Comparison of ENCODE assay signal across 37 cellular contexts in the genomic region with DNA sequence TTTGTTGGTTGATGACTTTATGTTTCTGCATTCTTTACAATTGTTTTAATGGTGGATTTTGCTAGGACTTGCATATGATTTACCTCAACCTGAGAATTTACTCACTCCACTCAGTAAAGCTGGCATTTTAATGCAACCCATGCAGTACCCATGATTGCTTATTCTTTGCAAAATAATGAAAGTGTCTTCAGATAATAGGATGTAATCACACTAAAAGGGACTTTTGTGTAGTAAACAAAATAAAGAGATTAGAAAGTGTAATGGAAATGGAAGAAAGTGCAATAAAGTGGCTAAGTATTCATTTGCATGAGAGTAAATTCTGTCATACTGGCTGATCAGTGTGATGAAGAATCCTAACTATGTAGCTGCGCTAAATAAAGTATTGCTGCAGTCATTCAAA.
"Had no signal": no experiment of that assay in that cellular context is flagged by ENCODE, and none has a peak within 500 bp of the region (broad histone marks: within the 10 kb centered on the region; RNA-seq: fewer than 3 reads in every experiment).

No MANE protein-coding gene starts in this region.

- H3K9me3 Mint-ChIP-seq: central memory CD8-positive, alpha-beta T cell had no signal

- H3K4me3 ChIP-seq: adrenal gland, ascending aorta, body of pancreas, breast epithelium, cardiac muscle cell had no signal

- H3K27ac Mint-ChIP-seq: activated naive CD4-positive, alpha-beta T cell treated with anti-CD3 and anti-CD28 coated beads for 36 hours; activated naive CD4-positive, alpha-beta T cell treated with anti-CD3 and anti-CD28 coated beads, Interleukin-2, amount 10 ng/mL, durations not matched to agents 7 days and 5 days; activated naive CD4-positive, alpha-beta T cell treated with anti-CD3 and anti-CD28 coated beads, Interleukin-2, amount 50 U/mL, for 24 hours; activated naive CD4-positive, alpha-beta T cell treated with anti-CD3 and anti-CD28 coated beads, Interleukin-2, amount 50 U/mL, for 72 hours; activated naive CD8-positive, alpha-beta T cell; activated naive CD8-positive, alpha-beta T cell treated with anti-CD3 and anti-CD28 coated beads for 36 hours; activated naive CD8-positive, alpha-beta T cell treated with anti-CD3 and anti-CD28 coated beads, Interleukin-2, amount 10 ng/mL, durations not matched to agents 7 days and 5 days; activated naive CD8-positive, alpha-beta T cell treated with anti-CD3 and anti-CD28 coated beads, Interleukin-2, amount 50 U/mL, for 24 hours; activated T-cell treated with anti-CD3 and anti-CD28 coated beads, Interleukin-2, amount 50 U/mL, for 24 hours; activated T-cell treated with anti-CD3 and anti-CD28 coated beads, Interleukin-2, amount 50 U/mL, for 72 hours; activated T-helper 1 cell treated with anti-CD3 and anti-CD28 coated beads, Interleukin-12 subunit alpha, Interleukin-12 subunit beta, Interleukin-2, Interleukin-4 antibody, amounts not matched to agents 30 ng/mL and 10 ng/mL and 1 ng/mL, durations not matched to agents 14 hours and 24 hours and 36 hours; activated T-helper 2 cell treated with anti-CD3 and anti-CD28 coated beads, Interferon-gamma antibody, Interleukin-2, Interleukin-4, amounts not matched to agents 10 μg/mL and 5 μg/mL and 100 μg/mL, durations not matched to agents 14 hours and 24 hours and 36 hours; brain had no signal

- H3K9me3 ChIP-seq: adrenal gland, body of pancreas had no signal

- H3K36me3 Mint-ChIP-seq: activated naive CD4-positive, alpha-beta T cell treated with anti-CD3 and anti-CD28 coated beads, Interleukin-2, amount 10 ng/mL, durations not matched to agents 7 days and 5 days; activated naive CD4-positive, alpha-beta T cell treated with anti-CD3 and anti-CD28 coated beads, Interleukin-2, amount 50 U/mL, for 24 hours; activated naive CD4-positive, alpha-beta T cell treated with anti-CD3 and anti-CD28 coated beads, Interleukin-2, amount 50 U/mL, for 72 hours; activated naive CD8-positive, alpha-beta T cell; activated naive CD8-positive, alpha-beta T cell treated with anti-CD3 and anti-CD28 coated beads for 36 hours; activated naive CD8-positive, alpha-beta T cell treated with anti-CD3 and anti-CD28 coated beads, Interleukin-2, amount 10 ng/mL, durations not matched to agents 7 days and 5 days had no signal

- H3K36me3 ChIP-seq: adrenal gland, ascending aorta, brain microvascular endothelial cell, breast epithelium, cardiac muscle cell had no signal

- DNase-seq: activated effector memory CD4-positive, alpha-beta T cell treated with anti-CD3 and anti-CD28 coated beads, Interleukin-2, amount 50 U/mL, for 16 hours; activated effector memory CD4-positive, alpha-beta T cell treated with Interleukin-2 at 50 U/mL for 16 hours; activated gamma-delta T cell; activated gamma-delta T cell treated with Interleukin-2 at 50 U/mL for 16 hours; activated naive CD4-positive, alpha-beta T cell; activated naive CD4-positive, alpha-beta T cell treated with anti-CD3 and anti-CD28 coated beads for 36 hours; activated naive CD4-positive, alpha-beta T cell treated with anti-CD3 and anti-CD28 coated beads, Interleukin-2, amount 10 ng/mL, durations not matched to agents 7 days and 5 days; activated naive CD4-positive, alpha-beta T cell treated with anti-CD3 and anti-CD28 coated beads, Interleukin-2, amount 50 U/mL, for 16 hours; activated naive CD4-positive, alpha-beta T cell treated with Interleukin-2 at 50 U/mL for 16 hours; activated naive CD8-positive, alpha-beta T cell treated with anti-CD3 and anti-CD28 coated beads for 36 hours; activated naive CD8-positive, alpha-beta T cell treated with anti-CD3 and anti-CD28 coated beads, Interleukin-2, amount 10 ng/mL, durations not matched to agents 7 days and 5 days; activated naive CD8-positive, alpha-beta T cell treated with anti-CD3 and anti-CD28 coated beads, Interleukin-2, amount 50 U/mL, for 24 hours; activated T-cell treated with anti-CD3 and anti-CD28 coated beads, Interleukin-2, amount 50 U/mL, for 1 hour; activated T-cell treated with anti-CD3 and anti-CD28 coated beads, Interleukin-2, amount 50 U/mL, for 24 hours; activated T-cell treated with anti-CD3 and anti-CD28 coated beads, Interleukin-2, amount 50 U/mL, for 4 hours; activated T-cell treated with anti-CD3 and anti-CD28 coated beads, Interleukin-2, amount 50 U/mL, for 48 hours; activated T-cell treated with anti-CD3 and anti-CD28 coated beads, Interleukin-2, amount 50 U/mL, for 72 hours; adrenal gland; amniotic stem cell; amygdala; anterior cingulate cortex; aorta; body of pancreas; brain microvascular endothelial cell; caudate nucleus; central memory CD4-positive, alpha-beta T cell; cerebellar nuclear complex had no signal

- H3K4me1 ChIP-seq: adrenal gland, ascending aorta, body of pancreas, breast epithelium had no signal

- H3K4me1 Mint-ChIP-seq: activated naive CD4-positive, alpha-beta T cell treated with anti-CD3 and anti-CD28 coated beads, Interleukin-2, amount 10 ng/mL, durations not matched to agents 7 days and 5 days; activated naive CD4-positive, alpha-beta T cell treated with anti-CD3 and anti-CD28 coated beads, Interleukin-2, amount 50 U/mL, for 24 hours; activated naive CD8-positive, alpha-beta T cell treated with anti-CD3 and anti-CD28 coated beads for 36 hours; activated naive CD8-positive, alpha-beta T cell treated with anti-CD3 and anti-CD28 coated beads, Interleukin-2, amount 10 ng/mL, durations not matched to agents 7 days and 5 days; activated naive CD8-positive, alpha-beta T cell treated with anti-CD3 and anti-CD28 coated beads, Interleukin-2, amount 50 U/mL, for 24 hours; brain; central memory CD8-positive, alpha-beta T cell had no signal

- ATAC-seq: activated naive CD4-positive, alpha-beta T cell treated with anti-CD3 and anti-CD28 coated beads, Interleukin-2, amount 50 U/mL, for 72 hours; activated naive CD8-positive, alpha-beta T cell treated with anti-CD3 and anti-CD28 coated beads, Interleukin-2, amount 50 U/mL, for 24 hours; activated T-cell treated with anti-CD3 and anti-CD28 coated beads, Interleukin-2, amount 50 U/mL, for 4 hours; activated T-cell treated with anti-CD3 and anti-CD28 coated beads, Interleukin-2, amount 50 U/mL, for 72 hours; body of pancreas had no signal

- H3K27me3 Mint-ChIP-seq: activated naive CD4-positive, alpha-beta T cell treated with anti-CD3 and anti-CD28 coated beads, Interleukin-2, amount 10 ng/mL, durations not matched to agents 7 days and 5 days; activated naive CD4-positive, alpha-beta T cell treated with anti-CD3 and anti-CD28 coated beads, Interleukin-2, amount 50 U/mL, for 24 hours; activated naive CD8-positive, alpha-beta T cell; activated naive CD8-positive, alpha-beta T cell treated with anti-CD3 and anti-CD28 coated beads for 36 hours; activated naive CD8-positive, alpha-beta T cell treated with anti-CD3 and anti-CD28 coated beads, Interleukin-2, amount 10 ng/mL, durations not matched to agents 7 days and 5 days; activated naive CD8-positive, alpha-beta T cell treated with anti-CD3 and anti-CD28 coated beads, Interleukin-2, amount 50 U/mL, for 24 hours; activated T-cell treated with anti-CD3 and anti-CD28 coated beads, Interleukin-2, amount 50 U/mL, for 24 hours; central memory CD8-positive, alpha-beta T cell had no signal

- H3K27me3 ChIP-seq: adrenal gland, ascending aorta, body of pancreas, brain microvascular endothelial cell, breast epithelium, cardiac muscle cell had no signal

- H3K4me3 Mint-ChIP-seq: activated naive CD4-positive, alpha-beta T cell treated with anti-CD3 and anti-CD28 coated beads for 36 hours; activated naive CD4-positive, alpha-beta T cell treated with anti-CD3 and anti-CD28 coated beads, Interleukin-2, amount 10 ng/mL, durations not matched to agents 7 days and 5 days; activated naive CD4-positive, alpha-beta T cell treated with anti-CD3 and anti-CD28 coated beads, Interleukin-2, amount 50 U/mL, for 24 hours; activated naive CD8-positive, alpha-beta T cell; activated naive CD8-positive, alpha-beta T cell treated with anti-CD3 and anti-CD28 coated beads for 36 hours; activated naive CD8-positive, alpha-beta T cell treated with anti-CD3 and anti-CD28 coated beads, Interleukin-2, amount 10 ng/mL, durations not matched to agents 7 days and 5 days; activated naive CD8-positive, alpha-beta T cell treated with anti-CD3 and anti-CD28 coated beads, Interleukin-2, amount 50 U/mL, for 24 hours; activated T-cell treated with anti-CD3 and anti-CD28 coated beads, Interleukin-2, amount 50 U/mL, for 24 hours; activated T-cell treated with anti-CD3 and anti-CD28 coated beads, Interleukin-2, amount 50 U/mL, for 4 hours; activated T-cell treated with anti-CD3 and anti-CD28 coated beads, Interleukin-2, amount 50 U/mL, for 72 hours; activated T-helper 1 cell treated with anti-CD3 and anti-CD28 coated beads, Interleukin-12 subunit alpha, Interleukin-12 subunit beta, Interleukin-2, Interleukin-4 antibody, amounts not matched to agents 30 ng/mL and 10 ng/mL and 1 ng/mL, durations not matched to agents 14 hours and 24 hours and 36 hours; brain; central memory CD8-positive, alpha-beta T cell had no signal
